8 cellular contexts compared by ENCODE assay signal in genomic region chr2:17878222-17879136, GRCh38. TPM values are rescaled to one million over a fixed set of nuclear protein-coding genes. Genes with fewer than 3 reads are reported as not detected.
DNase-seq lines count a peak whose midpoint lies in the region; ATAC-seq, FAIRE-seq and TF ChIP-seq lines count a peak whose summit lies in the region.

KCNS3 (plus strand) TSS chr2:17878667; CDS start chr2:17931009, 52,342 bp downstream.

- no peak for FAIRE-seq in kidney (lab: Jason Lieb, UNC)

- H3K27ac ChIP-seq in BLaER1 (peak within 1 kb of the TSS; percentile 59; the same call in 1 of the 2 replicates), kidney (ENCODE audit: low read depth in 2 of 2, low read length in 2 of 2) (no peak within 1 kb of the TSS)

- peaks cover 3% of the 10 kb centered on the region for H3K9me3 Mint-ChIP-seq in stimulated activated memory B cell treated with anti-CD40 and anti-IgM and Interleukin-4, amounts not matched to agents 10 μg/mL and 1 μg/mL and 100 μg/mL, for 72 hours

- peaks cover 21% of the 10 kb centered on the region for H4K20me1 ChIP-seq in BLaER1

- in situ Hi-C loops in T47D (cut with HindIII; ENCODE audit: low pct_unique_long_range_greater_than_20kb, low sequenced_read_pairs): no loop called here

- H3K27me3 ChIP-seq in BLaER1: peaks cover 19% of the 10 kb centered on the region

- H3K4me3 Mint-ChIP-seq in stimulated activated memory B cell treated with anti-CD40 and anti-IgM and Interleukin-4, amounts not matched to agents 10 μg/mL and 1 μg/mL and 100 μg/mL, for 72 hours: peak within 1 kb of the TSS; percentile 81

- H3K36me3 ChIP-seq in BLaER1: no peaks in the 10 kb centered on the region
- H3K36me3 ChIP-seq in kidney (ENCODE audit: control insufficient read depth in 1 of 2, insufficient read depth in 2 of 2, low read length in 2 of 2): no peaks in the 10 kb centered on the region

- DNase-seq in NCI-H69 (lab: John Stamatoyannopoulos, UW) (peak; percentile 61), T47D (ENCODE audit: low read depth in 1 of 2, low spot score in 1 of 2) (peak; percentile 47 to 69), kidney (peak; percentile 74), OCI-M2 (lab: John Stamatoyannopoulos, UW; ENCODE audit: unreplicated experiment) (no peak)

- H3K9me3 ChIP-seq in BLaER1 (no peaks in the 10 kb centered on the region), kidney (ENCODE audit: control insufficient read depth in 1 of 2, low read length in 2 of 2) (no peaks in the 10 kb centered on the region)

- peaks cover 19% of the 10 kb centered on the region for H3K4me1 Mint-ChIP-seq in stimulated activated memory B cell treated with anti-CD40 and anti-IgM and Interleukin-4, amounts not matched to agents 10 μg/mL and 1 μg/mL and 100 μg/mL, for 72 hours

- peaks cover 59% of the 10 kb centered on the region for H3K27me3 Mint-ChIP-seq in stimulated activated memory B cell treated with anti-CD40 and anti-IgM and Interleukin-4, amounts not matched to agents 10 μg/mL and 1 μg/mL and 100 μg/mL, for 72 hours

- intact Hi-C loops in kidney (cut with DNase I): no loop called here

- ATAC-seq in GM18868 (IDR thresholded peaks at IDR 0.05; ENCODE audit: unreplicated experiment) (peak; percentile 84), HG03039 (IDR thresholded peaks at IDR 0.05; ENCODE audit: unreplicated experiment) (peak; percentile 82)
- peak; percentile 84 for ATAC-seq in stimulated activated memory B cell treated with anti-CD40 and anti-IgM and Interleukin-4, amounts not matched to agents 10 μg/mL and 1 μg/mL and 100 μg/mL, for 72 hours

- TF ChIP-seq CTCF in kidney (IDR thresholded peaks at IDR 0.05; ENCODE audit: borderline replicate concordance, extremely low read depth, insufficient read depth): no peak

- H3K4me3 ChIP-seq in BLaER1 (peak within 1 kb of the TSS; percentile 89), kidney (ENCODE audit: low read length in 2 of 2) (peak within 1 kb of the TSS; percentile 61 to 68)

- peak within 1 kb of the TSS; percentile 96 for H3K4me2 ChIP-seq in BLaER1

- H3K4me1 ChIP-seq in BLaER1 (peaks cover 18% of the 10 kb centered on the region), kidney (ENCODE audit: control insufficient read depth in 1 of 2, insufficient read depth in 1 of 2, low read depth in 1 of 2, low read length in 2 of 2) (peaks cover 0 to 7% of the 10 kb centered on the region in 2 donors)

- H3K9ac ChIP-seq in BLaER1 (peak within 1 kb of the TSS; percentile 77), kidney (ENCODE audit: low read length in 2 of 2) (peak within 1 kb of the TSS in 1 of 2 donors; percentile 3)

- H3K36me3 Mint-ChIP-seq in stimulated activated memory B cell treated with anti-CD40 and anti-IgM and Interleukin-4, amounts not matched to agents 10 μg/mL and 1 μg/mL and 100 μg/mL, for 72 hours: no peaks in the 10 kb centered on the region

- no peak within 1 kb of the TSS for H3K27ac Mint-ChIP-seq in stimulated activated memory B cell treated with anti-CD40 and anti-IgM and Interleukin-4, amounts not matched to agents 10 μg/mL and 1 μg/mL and 100 μg/mL, for 72 hours

RNA-seq across cellular contexts. Expression of gene KCNS3, which starts in this region (rescaled TPM):
- total RNA-seq in kidney: 7.3 TPM
- polyA plus RNA-seq in kidney (ENCODE audit: insufficient read depth, low read depth, low replicate concordance): 4.4 TPM
